Comparison of ENCODE assay signal across 8 cellular contexts in genomic region chr15:40093224-40093842, GRCh38. TPM values are rescaled to one million over a fixed set of nuclear protein-coding genes. Genes with fewer than 3 reads are reported as not detected.
DNase-seq lines count a peak whose midpoint lies in the region; ATAC-seq, FAIRE-seq and TF ChIP-seq lines count a peak whose summit lies in the region.

No MANE protein-coding gene starts in this region.

- TF ChIP-seq CTCF in A673 (conservative IDR thresholded peaks at IDR 0.05; ENCODE audit: low read depth, low read length), result no peak
- no peak for TF ChIP-seq CTCF in bronchial epithelial cell (IDR thresholded peaks at IDR 0.05; ENCODE audit: insufficient read depth, low read length, severe bottlenecking)
- no peak for TF ChIP-seq CTCF in GM20000 (IDR thresholded peaks at IDR 0.05; ENCODE audit: extremely low read depth, missing control alignments)

- POLR2A ChIA-PET in A673 (lab: Charles Lee; ENCODE audit: low non-redundant PET), result interaction anchor here (0.6 kb wide), 1 partner anchor 34 kb away, joined by 7 read pairs; no protein-coding TSS in a partner anchor

- H3K27me3 Mint-ChIP-seq in naive B cell, result no peaks in the 10 kb centered on the region

- intact Hi-C loops in A673 (cut with micrococcal nuclease; ENCODE audit: unreplicated experiment), result no loop called here
- intact Hi-C loops in head of caudate nucleus (cut with DNase I), result no loop called here

- H3K4me3 ChIP-seq in A673 (ENCODE audit: low read depth, low read length, poor library complexity, severe bottlenecking), result no peak overlapping the region
- H3K4me3 ChIP-seq in bronchial epithelial cell (ENCODE audit: low read depth, low read length), result no peak overlapping the region

- ATAC-seq in HG03175 (IDR thresholded peaks at IDR 0.05; ENCODE audit: unreplicated experiment) (peak; percentile 46), naive B cell (ENCODE audit: low read depth in 2 of 2) (peak; percentile 72 to 73), GM18861 (IDR thresholded peaks at IDR 0.05; ENCODE audit: unreplicated experiment) (no peak)

- FAIRE-seq in bronchial epithelial cell (lab: Jason Lieb, UNC), result no peak

- H3K9me3 ChIP-seq in A673 (ENCODE audit: low read depth, low read length, poor library complexity, severe bottlenecking), result no peaks in the 10 kb centered on the region

- no peaks in the 10 kb centered on the region for H3K9me3 Mint-ChIP-seq in naive B cell

- H3K4me1 Mint-ChIP-seq in naive B cell, result peaks cover 48 to 85% (median 67%) of the 10 kb centered on the region in 3 donors

- CTCF ChIA-PET in A673 (lab: Charles Lee), result no interaction called here

- DNase-seq in A673 (ENCODE audit: low spot score), result no peak
- peak; percentile 29 for DNase-seq in bronchial epithelial cell (ENCODE audit: low read depth)
- DNase-seq in naive B cell, result peak; percentile 52
- DNase-seq in D341Med (ENCODE audit: low spot score), result no peak
- no peak for DNase-seq in head of caudate nucleus
- DNase-seq in GM20000 (ENCODE audit: low spot score), result no peak

- H3K27me3 ChIP-seq in A673 (replicated peaks; ENCODE audit: insufficient read depth, low read depth, low read length, poor library complexity) (no peaks in the 10 kb centered on the region), bronchial epithelial cell (ENCODE audit: control insufficient read depth, insufficient read depth, low read length) (no peaks in the 10 kb centered on the region)

- peaks cover 93% of the 10 kb centered on the region for H3K4me1 ChIP-seq in A673 (ENCODE audit: insufficient read depth, low read length, poor library complexity, severe bottlenecking)

- H3K4me3 Mint-ChIP-seq in naive B cell, result peak overlapping the region; percentile 45 to 94 (median 84)

- peak overlapping the region; percentile 86 to 99 (median 96) for H3K27ac Mint-ChIP-seq in naive B cell

- H3K36me3 Mint-ChIP-seq in naive B cell, result peaks cover 0 to 6% of the 10 kb centered on the region in 2 donors

- no TSS peak for BruUV-seq in A673 (replicated peaks; lab: Mats Ljungman, UMichigan)

- peak overlapping the region; percentile 96 for H3K27ac ChIP-seq in A673 (ENCODE audit: low read depth, low read length, poor library complexity, severe bottlenecking)

- peaks cover 20% of the 10 kb centered on the region for H3K36me3 ChIP-seq in A673 (ENCODE audit: insufficient read depth, low read length, poor library complexity, severe bottlenecking)
- no peaks in the 10 kb centered on the region for H3K36me3 ChIP-seq in bronchial epithelial cell (ENCODE audit: control insufficient read depth, insufficient read depth, low read length)

RNA-seq across cellular contexts. Expression of gene BMF, which starts 15.3 kb away (rescaled TPM):
- total RNA-seq in A673 (2021) (18.5 and 29.9 TPM in 2 replicates), bronchial epithelial cell (1.4 and 1.6 TPM in 2 replicates)
- 1 to 10 TPM in 5 of 6 donors, under 1 TPM in 1; 0.66 to 7.7 (median 5.5) TPM for polyA plus RNA-seq in naive B cell (ENCODE audit: low read depth in 6 of 6)

RNA-seq across cellular contexts. Expression of gene SRP14, which starts 54.4 kb away (rescaled TPM):
- 272 and 274 TPM in 2 replicates for total RNA-seq in A673 (2021)
- total RNA-seq in bronchial epithelial cell, result 95.8 and 176 TPM in 2 replicates
- 1,000 to 10,000 TPM in 1 of 6 donors, 100 to 1,000 TPM in 5; 640 to 1,092 (median 833) TPM for polyA plus RNA-seq in naive B cell (ENCODE audit: low read depth in 6 of 6)

Comparison
In these comparisons a context has a peak if more than half of its experiments do, and no peak if none do; other contexts are left out.
1. DNase-seq: peak in bronchial epithelial cell (single experiment) and naive B cell (single experiment); none in A673 (single experiment), D341Med (single experiment), head of caudate nucleus (0 of 42) and GM20000 (single experiment).